ENCODE assay signal across 1 cellular context in the genomic region with DNA sequence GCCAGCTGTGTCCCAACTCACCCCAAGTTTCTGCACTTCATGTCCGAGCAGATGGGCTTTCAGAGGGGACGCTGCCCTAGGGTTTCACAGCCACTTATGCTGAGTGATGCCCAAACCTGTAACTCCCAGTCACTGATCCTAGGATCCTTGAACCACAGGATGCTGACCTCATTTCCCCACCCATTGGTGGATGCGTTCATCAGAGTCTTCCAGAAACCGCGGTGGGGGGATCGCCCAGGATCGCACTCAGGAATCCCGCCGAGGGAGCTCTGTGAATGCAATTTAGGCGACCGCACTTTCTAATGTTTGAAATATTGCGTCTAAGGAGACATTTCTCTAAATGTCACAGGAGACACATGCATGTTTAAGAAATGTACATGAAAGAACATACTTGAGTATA.
TF ChIP-seq lines count a peak whose summit lies in the region.

No MANE protein-coding gene starts in this region.

TF ChIP-seq in WTC11, 78 proteins besides CTCF, POLR2A, EP300 and RAD21 (continued from another document):
- TF ChIP-seq, protein P1, sequence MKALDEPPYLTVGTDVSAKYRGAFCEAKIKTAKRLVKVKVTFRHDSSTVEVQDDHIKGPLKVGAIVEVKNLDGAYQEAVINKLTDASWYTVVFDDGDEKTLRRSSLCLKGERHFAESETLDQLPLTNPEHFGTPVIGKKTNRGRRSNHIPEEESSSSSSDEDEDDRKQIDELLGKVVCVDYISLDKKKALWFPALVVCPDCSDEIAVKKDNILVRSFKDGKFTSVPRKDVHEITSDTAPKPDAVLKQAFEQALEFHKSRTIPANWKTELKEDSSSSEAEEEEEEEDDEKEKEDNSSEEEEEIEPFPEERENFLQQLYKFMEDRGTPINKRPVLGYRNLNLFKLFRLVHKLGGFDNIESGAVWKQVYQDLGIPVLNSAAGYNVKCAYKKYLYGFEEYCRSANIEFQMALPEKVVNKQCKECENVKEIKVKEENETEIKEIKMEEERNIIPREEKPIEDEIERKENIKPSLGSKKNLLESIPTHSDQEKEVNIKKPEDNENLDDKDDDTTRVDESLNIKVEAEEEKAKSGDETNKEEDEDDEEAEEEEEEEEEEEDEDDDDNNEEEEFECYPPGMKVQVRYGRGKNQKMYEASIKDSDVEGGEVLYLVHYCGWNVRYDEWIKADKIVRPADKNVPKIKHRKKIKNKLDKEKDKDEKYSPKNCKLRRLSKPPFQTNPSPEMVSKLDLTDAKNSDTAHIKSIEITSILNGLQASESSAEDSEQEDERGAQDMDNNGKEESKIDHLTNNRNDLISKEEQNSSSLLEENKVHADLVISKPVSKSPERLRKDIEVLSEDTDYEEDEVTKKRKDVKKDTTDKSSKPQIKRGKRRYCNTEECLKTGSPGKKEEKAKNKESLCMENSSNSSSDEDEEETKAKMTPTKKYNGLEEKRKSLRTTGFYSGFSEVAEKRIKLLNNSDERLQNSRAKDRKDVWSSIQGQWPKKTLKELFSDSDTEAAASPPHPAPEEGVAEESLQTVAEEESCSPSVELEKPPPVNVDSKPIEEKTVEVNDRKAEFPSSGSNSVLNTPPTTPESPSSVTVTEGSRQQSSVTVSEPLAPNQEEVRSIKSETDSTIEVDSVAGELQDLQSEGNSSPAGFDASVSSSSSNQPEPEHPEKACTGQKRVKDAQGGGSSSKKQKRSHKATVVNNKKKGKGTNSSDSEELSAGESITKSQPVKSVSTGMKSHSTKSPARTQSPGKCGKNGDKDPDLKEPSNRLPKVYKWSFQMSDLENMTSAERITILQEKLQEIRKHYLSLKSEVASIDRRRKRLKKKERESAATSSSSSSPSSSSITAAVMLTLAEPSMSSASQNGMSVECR (CRISPR knock-in tag; IDR thresholded peaks at IDR 0.05; ENCODE audit: borderline replicate concordance): no peak
- TF ChIP-seq GTF2I (CRISPR knock-in tag; conservative IDR thresholded peaks at IDR 0.05): no peak
- TF ChIP-seq, protein P2, sequence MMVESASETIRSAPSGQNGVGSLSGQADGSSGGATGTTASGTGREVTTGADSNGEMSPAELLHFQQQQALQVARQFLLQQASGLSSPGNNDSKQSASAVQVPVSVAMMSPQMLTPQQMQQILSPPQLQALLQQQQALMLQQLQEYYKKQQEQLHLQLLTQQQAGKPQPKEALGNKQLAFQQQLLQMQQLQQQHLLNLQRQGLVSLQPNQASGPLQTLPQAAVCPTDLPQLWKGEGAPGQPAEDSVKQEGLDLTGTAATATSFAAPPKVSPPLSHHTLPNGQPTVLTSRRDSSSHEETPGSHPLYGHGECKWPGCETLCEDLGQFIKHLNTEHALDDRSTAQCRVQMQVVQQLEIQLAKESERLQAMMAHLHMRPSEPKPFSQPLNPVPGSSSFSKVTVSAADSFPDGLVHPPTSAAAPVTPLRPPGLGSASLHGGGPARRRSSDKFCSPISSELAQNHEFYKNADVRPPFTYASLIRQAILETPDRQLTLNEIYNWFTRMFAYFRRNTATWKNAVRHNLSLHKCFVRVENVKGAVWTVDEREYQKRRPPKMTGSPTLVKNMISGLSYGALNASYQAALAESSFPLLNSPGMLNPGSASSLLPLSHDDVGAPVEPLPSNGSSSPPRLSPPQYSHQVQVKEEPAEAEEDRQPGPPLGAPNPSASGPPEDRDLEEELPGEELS (CRISPR knock-in tag; IDR thresholded peaks at IDR 0.05): no peak
- TF ChIP-seq, protein P3, sequence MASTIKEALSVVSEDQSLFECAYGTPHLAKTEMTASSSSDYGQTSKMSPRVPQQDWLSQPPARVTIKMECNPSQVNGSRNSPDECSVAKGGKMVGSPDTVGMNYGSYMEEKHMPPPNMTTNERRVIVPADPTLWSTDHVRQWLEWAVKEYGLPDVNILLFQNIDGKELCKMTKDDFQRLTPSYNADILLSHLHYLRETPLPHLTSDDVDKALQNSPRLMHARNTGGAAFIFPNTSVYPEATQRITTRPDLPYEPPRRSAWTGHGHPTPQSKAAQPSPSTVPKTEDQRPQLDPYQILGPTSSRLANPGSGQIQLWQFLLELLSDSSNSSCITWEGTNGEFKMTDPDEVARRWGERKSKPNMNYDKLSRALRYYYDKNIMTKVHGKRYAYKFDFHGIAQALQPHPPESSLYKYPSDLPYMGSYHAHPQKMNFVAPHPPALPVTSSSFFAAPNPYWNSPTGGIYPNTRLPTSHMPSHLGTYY (CRISPR knock-in tag; IDR thresholded peaks at IDR 0.05): no peak
- no peak for TF ChIP-seq SMAD3 (CRISPR knock-in tag; IDR thresholded peaks at IDR 0.05; ENCODE audit: borderline replicate concordance)
- TF ChIP-seq TEAD1 (CRISPR knock-in tag; IDR thresholded peaks at IDR 0.05): no peak
